In genomic region chr1:246667773-246668172, GRCh38 we compare ENCODE assay signal across 20 cellular contexts.
"Had no signal": no experiment of that assay in that cellular context is flagged by ENCODE, and none has a peak within 500 bp of the region (broad histone marks: within the 10 kb centered on the region; RNA-seq: fewer than 3 reads in every experiment).

No MANE protein-coding gene starts in this region.

- H3K27ac ChIP-seq: epithelial cell of prostate, esophagus muscularis mucosa, gastrocnemius medialis, stomach had no signal

- H3K9me3 Mint-ChIP-seq: dendritic cell treated with granulocyte-macrophage colony-stimulating factor and Interleukin-4, amounts not matched to agents 40 ng/mL and 50 ng/mL, for 4 days; effector memory CD8-positive, alpha-beta T cell; immature natural killer cell; neural crest cell had no signal

- H3K4me3 Mint-ChIP-seq: dendritic cell treated with granulocyte-macrophage colony-stimulating factor and Interleukin-4, amounts not matched to agents 40 ng/mL and 50 ng/mL, for 4 days; effector memory CD8-positive, alpha-beta T cell; immature natural killer cell; naive thymus-derived CD8-positive, alpha-beta T cell; neural crest cell had no signal

- H3K4me1 Mint-ChIP-seq: naive thymus-derived CD8-positive, alpha-beta T cell; neural crest cell had no signal

- H3K4me1 ChIP-seq: esophagus muscularis mucosa, gastrocnemius medialis, stomach had no signal

- H3K27me3 Mint-ChIP-seq: dendritic cell treated with granulocyte-macrophage colony-stimulating factor and Interleukin-4, amounts not matched to agents 40 ng/mL and 50 ng/mL, for 4 days; effector memory CD8-positive, alpha-beta T cell; naive thymus-derived CD8-positive, alpha-beta T cell had no signal

- H3K4me3 ChIP-seq: esophagus muscularis mucosa, gastrocnemius medialis, lung, mucosa of descending colon, stomach had no signal

- H3K27ac Mint-ChIP-seq: dendritic cell treated with granulocyte-macrophage colony-stimulating factor and Interleukin-4, amounts not matched to agents 40 ng/mL and 50 ng/mL, for 4 days; effector memory CD8-positive, alpha-beta T cell had no signal

- H3K9me3 ChIP-seq: esophagus muscularis mucosa, gastrocnemius medialis, mucosa of descending colon, stomach had no signal

- DNase-seq: effector memory CD8-positive, alpha-beta T cell; gastrocnemius medialis; glutamatergic neuron; immature natural killer cell; left ventricle myocardium superior; mucosa of descending colon; naive thymus-derived CD8-positive, alpha-beta T cell; posterior cingulate gyrus; stimulated activated CD4-positive, alpha-beta T cell treated with anti-CD3 and anti-CD28 coated beads, Interleukin-2, amount 100 ng/mL, for 24 hours; stimulated activated CD4-positive, alpha-beta T cell treated with anti-CD3 and anti-CD28 coated beads, Interleukin-4, amount 100 ng/mL, for 4 hours; stimulated activated naive CD4-positive, alpha-beta T cell; stomach; substantia nigra; trophoblast cell had no signal

- ATAC-seq: effector memory CD8-positive, alpha-beta T cell; gastrocnemius medialis; left ventricle myocardium superior; mucosa of descending colon; naive thymus-derived CD8-positive, alpha-beta T cell; sciatic nerve had no signal

- H3K27me3 ChIP-seq: esophagus muscularis mucosa, gastrocnemius medialis, stomach had no signal
